In the genomic region with DNA sequence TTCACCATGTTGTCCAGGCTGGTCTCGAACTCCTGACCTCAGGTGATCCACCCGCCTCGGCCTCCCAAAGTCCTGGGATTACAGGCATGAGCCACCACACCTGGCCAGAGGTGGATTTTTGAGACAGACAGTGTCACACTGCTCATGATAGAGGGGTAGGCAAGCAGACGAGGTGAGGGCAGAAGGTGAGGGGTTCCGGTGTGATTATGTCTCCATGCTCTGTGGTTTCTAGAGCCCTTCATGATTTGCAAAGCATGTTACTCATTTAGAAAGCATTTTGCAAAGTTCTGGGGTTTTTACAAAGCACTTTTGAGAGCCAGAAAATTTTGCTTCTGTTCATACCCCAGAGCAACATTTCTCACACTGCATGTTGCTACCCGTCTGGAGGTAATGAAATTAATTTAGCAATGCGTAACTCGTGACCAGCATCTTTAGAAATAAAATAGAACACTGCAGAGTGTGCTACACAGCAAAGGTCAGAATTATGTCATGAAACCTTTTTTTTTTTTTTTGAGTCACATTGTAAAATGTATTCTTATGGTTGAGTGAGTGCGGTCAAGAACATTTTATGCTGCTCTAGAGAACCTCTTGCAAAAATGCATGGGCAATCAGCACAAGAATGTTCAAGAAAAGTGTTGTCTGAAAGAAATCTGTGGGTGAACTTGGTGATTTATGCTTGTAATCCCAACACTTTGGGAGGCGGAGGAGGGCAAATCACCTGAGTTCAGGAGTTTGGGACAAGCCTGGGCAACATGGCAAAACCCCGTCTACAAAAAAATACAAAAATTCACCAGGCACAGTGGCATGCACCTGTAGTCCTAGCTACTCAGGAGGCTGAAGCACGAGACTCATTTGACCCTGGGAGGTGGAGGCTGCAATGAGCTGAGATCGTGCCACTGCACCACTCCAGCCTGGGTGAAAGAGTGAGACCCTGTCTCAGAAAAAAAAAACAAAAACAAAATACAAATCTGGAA, we compare ENCODE assay signal across 9 cellular contexts. TPM values are rescaled to one million over a fixed set of nuclear protein-coding genes. Genes with fewer than 3 reads are reported as not detected.
A peak's percentile ranks its signal among the peaks of the same experiment; 100 is the strongest.
DNase-seq lines count a peak whose midpoint lies in the region; ATAC-seq and TF ChIP-seq lines count a peak whose summit lies in the region.
"Had no signal": no experiment of that assay in that cellular context is flagged by ENCODE, and none has a peak within 500 bp of the region (broad histone marks: within the 10 kb centered on the region; RNA-seq: fewer than 3 reads in every experiment).

No MANE protein-coding gene starts in this region.

- no peak overlapping the region for H3K27ac ChIP-seq in CD4-positive, alpha-beta T cell (ENCODE audit: low read depth, low read length)
- peak overlapping the region; percentile 31 for H3K27ac ChIP-seq in thymus (ENCODE audit: low read depth)
- H3K27ac ChIP-seq: right lobe of liver had no signal

- H3K36me3 Mint-ChIP-seq in CD4-positive, alpha-beta T cell (ENCODE audit: low read depth) = no peaks in the 10 kb centered on the region
- H3K36me3 Mint-ChIP-seq in activated naive CD8-positive, alpha-beta T cell treated with anti-CD3 and anti-CD28 coated beads, Interleukin-2, amount 50 U/mL, for 24 hours (ENCODE audit: low read depth) = no peaks in the 10 kb centered on the region

- no peaks in the 10 kb centered on the region for H3K9me3 Mint-ChIP-seq in CD4-positive, alpha-beta T cell
- no peaks in the 10 kb centered on the region for H3K9me3 Mint-ChIP-seq in activated naive CD8-positive, alpha-beta T cell treated with anti-CD3 and anti-CD28 coated beads, Interleukin-2, amount 50 U/mL, for 24 hours

- H3K27me3 Mint-ChIP-seq in CD4-positive, alpha-beta T cell = peaks cover 22% of the 10 kb centered on the region
- peaks cover 34% of the 10 kb centered on the region for H3K27me3 Mint-ChIP-seq in activated naive CD8-positive, alpha-beta T cell treated with anti-CD3 and anti-CD28 coated beads, Interleukin-2, amount 50 U/mL, for 24 hours

- POLR2A ChIA-PET in CD4-positive, alpha-beta T cell (lab: Charles Lee) = interaction anchor here (1.5 kb wide), 1 partner anchor 59 kb away, joined by 3 read pairs; the partner anchor contains the start of gene EIF3K

- peak overlapping the region; percentile 59 for H3K27ac Mint-ChIP-seq in CD4-positive, alpha-beta T cell
- H3K27ac Mint-ChIP-seq in activated naive CD8-positive, alpha-beta T cell treated with anti-CD3 and anti-CD28 coated beads, Interleukin-2, amount 50 U/mL, for 24 hours = peak overlapping the region; percentile 46

- no peak overlapping the region for H3K4me3 ChIP-seq in thymus (ENCODE audit: low read length)
- H3K4me3 ChIP-seq: right lobe of liver had no signal

- peaks cover 4% of the 10 kb centered on the region for H3K27me3 ChIP-seq in CD4-positive, alpha-beta T cell (ENCODE audit: control insufficient read depth, insufficient read depth, low read length)
- peaks cover 6% of the 10 kb centered on the region for H3K27me3 ChIP-seq in thymus (ENCODE audit: control insufficient read depth, insufficient read depth)
- H3K27me3 ChIP-seq: right lobe of liver had no signal

- H3K9me3 ChIP-seq in CD4-positive, alpha-beta T cell (ENCODE audit: control insufficient read depth, low read length) = no peaks in the 10 kb centered on the region
- no peaks in the 10 kb centered on the region for H3K9me3 ChIP-seq in thymus (ENCODE audit: control insufficient read depth)
- H3K9me3 ChIP-seq: right lobe of liver had no signal

- H3K4me1 Mint-ChIP-seq in CD4-positive, alpha-beta T cell (ENCODE audit: low read depth) = peaks cover 34% of the 10 kb centered on the region
- H3K4me1 Mint-ChIP-seq in activated naive CD8-positive, alpha-beta T cell treated with anti-CD3 and anti-CD28 coated beads, Interleukin-2, amount 50 U/mL, for 24 hours = peaks cover 41% of the 10 kb centered on the region

- peak in 4 of 10 experiments; percentile 7 to 24 (median 20) for DNase-seq in CD4-positive, alpha-beta T cell
- DNase-seq in activated naive CD8-positive, alpha-beta T cell treated with anti-CD3 and anti-CD28 coated beads, Interleukin-2, amount 50 U/mL, for 24 hours = no peak
- DNase-seq in RPMI8226 = no peak
- DNase-seq in dedifferentiated amniotic fluid mesenchymal stem cell (ENCODE audit: extremely low spot score) = no peak
- DNase-seq in SK-N-DZ (ENCODE audit: low spot score) = no peak
- DNase-seq: right lobe of liver had no signal

- no peak for TF ChIP-seq CTCF in CD4-positive, alpha-beta T cell (IDR thresholded peaks at IDR 0.05)

- WGBS in thymus = 86% methylated on average over 13 of the region's 13 CpGs

- peak; percentile 73 for ATAC-seq in CD4-positive, alpha-beta T cell (ENCODE audit: poor library complexity)
- peak; percentile 53 for ATAC-seq in GM19372 (IDR thresholded peaks at IDR 0.05; ENCODE audit: low read depth, unreplicated experiment)
- peak; percentile 74 for ATAC-seq in HG03354 (IDR thresholded peaks at IDR 0.05; ENCODE audit: poor library complexity, severe bottlenecking, unreplicated experiment)
- peak; percentile 71 for ATAC-seq in activated naive CD8-positive, alpha-beta T cell treated with anti-CD3 and anti-CD28 coated beads, Interleukin-2, amount 50 U/mL, for 24 hours

- H3K4me1 ChIP-seq in thymus (ENCODE audit: control insufficient read depth, insufficient read depth, low read length) = no peaks in the 10 kb centered on the region
- H3K4me1 ChIP-seq: right lobe of liver had no signal

- peak overlapping the region; percentile 72 for H3K4me3 Mint-ChIP-seq in CD4-positive, alpha-beta T cell
- H3K4me3 Mint-ChIP-seq in activated naive CD8-positive, alpha-beta T cell treated with anti-CD3 and anti-CD28 coated beads, Interleukin-2, amount 50 U/mL, for 24 hours = peak overlapping the region; percentile 20

- intact Hi-C loops in CD4-positive, alpha-beta T cell (cut with DNase I, micrococcal nuclease) = loop anchor here in 1 of 2 experiments (1.0 kb wide), 1 partner anchor 15 kb away; no protein-coding TSS in a partner anchor

- CTCF ChIA-PET in CD4-positive, alpha-beta T cell (lab: Charles Lee) = interaction anchor here (1.2 kb wide), 1 partner anchor 156 kb away, joined by 3 read pairs; the partner anchor contains the start of gene FAM98C

- H3K36me3 ChIP-seq in thymus (ENCODE audit: control insufficient read depth, insufficient read depth) = no peaks in the 10 kb centered on the region
- H3K36me3 ChIP-seq: right lobe of liver had no signal

RNA-seq across cellular contexts. Expression of gene MAP4K1, which starts 58.0 kb away (rescaled TPM):
- 100 to 1,000 TPM; 173 to 185 TPM for total RNA-seq in CD4-positive, alpha-beta T cell
- 82.9 TPM for polyA plus RNA-seq in thymus
- polyA plus RNA-seq in SK-N-DZ (2014; cell fraction: cytosol; rRNA removed) = 6.8 and 22.6 TPM in 2 replicates
- polyA plus RNA-seq in SK-N-DZ (2014; cell fraction: nucleus; rRNA removed) = 15.9 and 17.5 TPM in 2 replicates

RNA-seq across cellular contexts. Expression of gene EIF3K, which starts 59.3 kb away (rescaled TPM):
- total RNA-seq in CD4-positive, alpha-beta T cell = 100 to 1,000 TPM; 309 to 322 TPM
- 268 TPM for polyA plus RNA-seq in thymus
- 411 and 544 TPM in 2 replicates for polyA plus RNA-seq in SK-N-DZ (2014; cell fraction: cytosol; rRNA removed)
- polyA plus RNA-seq in SK-N-DZ (2014; cell fraction: nucleus; rRNA removed) = 281 and 323 TPM in 2 replicates
